ENCODE assay signal across 16 cellular contexts in genomic region chr4:3386486-3386885, GRCh38. TPM values are rescaled to one million over a fixed set of nuclear protein-coding genes. Genes with fewer than 3 reads are reported as not detected.
DNase-seq lines count a peak whose midpoint lies in the region; ATAC-seq and TF ChIP-seq lines count a peak whose summit lies in the region.
"Had no signal": no experiment of that assay in that cellular context is flagged by ENCODE, and none has a peak within 500 bp of the region (broad histone marks: within the 10 kb centered on the region; RNA-seq: fewer than 3 reads in every experiment).

No MANE protein-coding gene starts in this region.

- no peaks in the 10 kb centered on the region for H3K27me3 ChIP-seq in Panc1 (ENCODE audit: control insufficient read depth, insufficient read depth, low read length)
- no peaks in the 10 kb centered on the region for H3K27me3 ChIP-seq in lower lobe of right lung (ENCODE audit: low read depth)
- no peaks in the 10 kb centered on the region for H3K27me3 ChIP-seq in trophoblast cell (ENCODE audit: insufficient read depth, low read length)
- no peaks in the 10 kb centered on the region for H3K27me3 ChIP-seq in osteoblast (ENCODE audit: insufficient read depth, low read length)

- H4K91ac ChIP-seq in trophoblast cell (ENCODE audit: low read depth, low read length), result no peak overlapping the region

- H3K79me2 ChIP-seq in trophoblast cell (ENCODE audit: control insufficient read depth, insufficient read depth, low read length, poor library complexity), result peaks cover 1% of the 10 kb centered on the region
- peaks cover 3% of the 10 kb centered on the region for H3K79me2 ChIP-seq in osteoblast (ENCODE audit: insufficient read depth, low read length)

- H2BK12ac ChIP-seq in trophoblast cell (ENCODE audit: low read length), result no peak overlapping the region

- no peak for ATAC-seq in Panc1
- ATAC-seq in lower lobe of right lung, result no peak
- no peak for ATAC-seq in GM21515 (IDR thresholded peaks at IDR 0.05; ENCODE audit: unreplicated experiment)
- ATAC-seq: activated CD4-positive, CD25-positive, alpha-beta regulatory T cell treated with anti-CD3 and anti-CD28 coated beads, Interleukin-2, amount 50 U/mL, for 24 hours had no signal

- H3K4me2 ChIP-seq in trophoblast cell (ENCODE audit: low read length) (no peak overlapping the region), osteoblast (ENCODE audit: insufficient read depth, low read length) (no peak overlapping the region)

- H3K27me3 Mint-ChIP-seq in dendritic cell treated with granulocyte-macrophage colony-stimulating factor and Interleukin-4, amounts not matched to agents 40 ng/mL and 50 ng/mL, for 4 days, result no peaks in the 10 kb centered on the region
- H3K27me3 Mint-ChIP-seq in type B pancreatic cell, result peaks cover 3% of the 10 kb centered on the region
- H3K27me3 Mint-ChIP-seq: stimulated activated naive CD8-positive, alpha-beta T cell treated with anti-CD3 and anti-CD28 coated beads, Interleukin-15, Interleukin-2, amounts not matched to agents 100 ng/mL and 50 ng/mL, for 24 hours had no signal

- H3K36me3 ChIP-seq in Panc1 (ENCODE audit: control insufficient read depth, insufficient read depth, low read length) (no peaks in the 10 kb centered on the region), lower lobe of right lung (no peaks in the 10 kb centered on the region), trophoblast cell (ENCODE audit: control insufficient read depth in 1 of 2, insufficient read depth in 2 of 2, low read length in 2 of 2) (no peaks in the 10 kb centered on the region), osteoblast (ENCODE audit: insufficient read depth, low read length) (no peaks in the 10 kb centered on the region)

- no peak for TF ChIP-seq CTCF in Panc1 (IDR thresholded peaks at IDR 0.05)
- TF ChIP-seq CTCF in lower lobe of right lung (IDR thresholded peaks at IDR 0.05), result no peak
- TF ChIP-seq CTCF in type B pancreatic cell (conservative IDR thresholded peaks at IDR 0.05), result no peak
- TF ChIP-seq CTCF in osteoblast (IDR thresholded peaks at IDR 0.05; ENCODE audit: extremely low read depth, low read depth, low read length), result no peak

- no peak overlapping the region for H3K4ac ChIP-seq in trophoblast cell (ENCODE audit: low read depth, low read length)

- no peak overlapping the region for H2BK5ac ChIP-seq in trophoblast cell (ENCODE audit: low read depth, low read length, poor library complexity)

- in situ Hi-C loops in Panc1 (cut with HindIII; ENCODE audit: low pct_unique_long_range_greater_than_20kb, low sequenced_read_pairs), result no loop called here

- H3K27ac Mint-ChIP-seq in dendritic cell treated with granulocyte-macrophage colony-stimulating factor and Interleukin-4, amounts not matched to agents 40 ng/mL and 50 ng/mL, for 4 days, result peak overlapping the region; percentile 98
- peak overlapping the region; percentile 94 for H3K27ac Mint-ChIP-seq in type B pancreatic cell
- H3K27ac Mint-ChIP-seq: stimulated activated naive CD8-positive, alpha-beta T cell treated with anti-CD3 and anti-CD28 coated beads, Interleukin-15, Interleukin-2, amounts not matched to agents 100 ng/mL and 50 ng/mL, for 24 hours had no signal

- H4K20me1 ChIP-seq in osteoblast (ENCODE audit: insufficient read depth, low read length), result no peaks in the 10 kb centered on the region

- DNase-seq in Panc1 (ENCODE audit: low read depth, low spot score), result no peak
- no peak for DNase-seq in lower lobe of right lung
- no peak for DNase-seq in type B pancreatic cell (ENCODE audit: extremely low spot score, unreplicated experiment)
- no peak for DNase-seq in NOMO-1 treated with DMSO at 0.1 percent for 48 hours (lab: John Stamatoyannopoulos, UW; ENCODE audit: unreplicated experiment)
- DNase-seq in trophoblast cell, result no peak
- no peak for DNase-seq in osteoblast (ENCODE audit: insufficient read length, low spot score, missing footprints)
- DNase-seq: activated gamma-delta T cell, amniotic stem cell, IMR-90, MM.1S, NCI-H446 had no signal

- intact Hi-C loops in Panc1 (cut with micrococcal nuclease; ENCODE audit: unreplicated experiment), result no loop called here
- intact Hi-C loops in dendritic cell treated with granulocyte-macrophage colony-stimulating factor and Interleukin-4, amounts not matched to agents 40 ng/mL and 50 ng/mL, for 4 days (cut with micrococcal nuclease), result no loop called here
- intact Hi-C loops in lower lobe of right lung (cut with DNase I), result no loop called here

- peaks cover 94% of the 10 kb centered on the region for H3K4me1 Mint-ChIP-seq in dendritic cell treated with granulocyte-macrophage colony-stimulating factor and Interleukin-4, amounts not matched to agents 40 ng/mL and 50 ng/mL, for 4 days (ENCODE audit: low read depth)
- H3K4me1 Mint-ChIP-seq in type B pancreatic cell (ENCODE audit: unreplicated experiment), result peaks cover 50% of the 10 kb centered on the region

- POLR2A ChIA-PET in Panc1 (lab: Charles Lee), result no interaction called here

- TSS peak; percentile 65 for BruUV-seq in Panc1 (replicated peaks; lab: Mats Ljungman, UMichigan)

- H3K4me1 ChIP-seq in Panc1 (ENCODE audit: control insufficient read depth, insufficient read depth, low read length), result peaks cover 20% of the 10 kb centered on the region
- peaks cover 61% of the 10 kb centered on the region for H3K4me1 ChIP-seq in lower lobe of right lung
- H3K4me1 ChIP-seq in trophoblast cell (ENCODE audit: control insufficient read depth in 1 of 2, insufficient read depth in 2 of 2, low read length in 2 of 2), result peaks cover 9 to 21% of the 10 kb centered on the region in 2 experiments
- H3K4me1 ChIP-seq in osteoblast (ENCODE audit: insufficient read depth, low read length), result peaks cover 24% of the 10 kb centered on the region

- no peak overlapping the region for H4K12ac ChIP-seq in trophoblast cell (ENCODE audit: low read depth, low read length)

- peak overlapping the region; percentile 86 for H3K27ac ChIP-seq in Panc1 (ENCODE audit: low read length)
- H3K27ac ChIP-seq in lower lobe of right lung, result peak overlapping the region; percentile 90
- H3K27ac ChIP-seq in trophoblast cell (ENCODE audit: low read depth, low read length), result no peak overlapping the region
- no peak overlapping the region for H3K27ac ChIP-seq in osteoblast (ENCODE audit: low read depth, low read length)

- no peak overlapping the region for H3K18ac ChIP-seq in trophoblast cell (ENCODE audit: low read length)

- no peak overlapping the region for H2BK120ac ChIP-seq in trophoblast cell (ENCODE audit: insufficient read depth, low read length, poor library complexity)

- no peaks in the 10 kb centered on the region for H3K79me1 ChIP-seq in trophoblast cell (ENCODE audit: low read length)

- H3K4me3 ChIP-seq in Panc1 (ENCODE audit: low read depth in 2 of 2, low read length in 2 of 2) (peak overlapping the region; percentile 37 to 64), lower lobe of right lung (peak overlapping the region; percentile 47), trophoblast cell (ENCODE audit: low read depth, low read length) (no peak overlapping the region), osteoblast (ENCODE audit: insufficient read depth, low read length) (no peak overlapping the region)

- no peak overlapping the region for H3K9ac ChIP-seq in trophoblast cell (ENCODE audit: low read length)

- WGBS in trophoblast cell (ENCODE audit: extremely low coverage, insufficient coverage, insufficient read length), result no CpG with 5 or more reads among the region's 9 CpGs

- H4K8ac ChIP-seq in trophoblast cell (ENCODE audit: low read depth, low read length), result no peak overlapping the region

- H2AFZ ChIP-seq in trophoblast cell (ENCODE audit: insufficient read depth, low read length, poor library complexity) (no peak overlapping the region), osteoblast (ENCODE audit: low read length) (no peak overlapping the region)

- no peak overlapping the region for H2AK5ac ChIP-seq in trophoblast cell (ENCODE audit: low read length)

- H3K4me3 Mint-ChIP-seq in dendritic cell treated with granulocyte-macrophage colony-stimulating factor and Interleukin-4, amounts not matched to agents 40 ng/mL and 50 ng/mL, for 4 days, result peak overlapping the region; percentile 27
- peak overlapping the region; percentile 69 for H3K4me3 Mint-ChIP-seq in type B pancreatic cell
- H3K4me3 Mint-ChIP-seq: stimulated activated naive CD8-positive, alpha-beta T cell treated with anti-CD3 and anti-CD28 coated beads, Interleukin-15, Interleukin-2, amounts not matched to agents 100 ng/mL and 50 ng/mL, for 24 hours had no signal

- peaks cover 21% of the 10 kb centered on the region for H3K36me3 Mint-ChIP-seq in dendritic cell treated with granulocyte-macrophage colony-stimulating factor and Interleukin-4, amounts not matched to agents 40 ng/mL and 50 ng/mL, for 4 days (ENCODE audit: low read depth)
- peaks cover 10% of the 10 kb centered on the region for H3K36me3 Mint-ChIP-seq in type B pancreatic cell

- no peak overlapping the region for H3K14ac ChIP-seq in trophoblast cell (ENCODE audit: low read length)

- no peak overlapping the region for H3K23ac ChIP-seq in trophoblast cell (ENCODE audit: low read length)

- no peaks in the 10 kb centered on the region for H3K9me3 ChIP-seq in Panc1 (ENCODE audit: control insufficient read depth, insufficient read depth, low read depth, low read length)
- no peaks in the 10 kb centered on the region for H3K9me3 ChIP-seq in lower lobe of right lung
- H3K9me3 ChIP-seq in trophoblast cell (ENCODE audit: insufficient read depth, low read depth, low read length), result no peaks in the 10 kb centered on the region
- no peaks in the 10 kb centered on the region for H3K9me3 ChIP-seq in osteoblast (ENCODE audit: low read depth, low read length)

- peaks cover 4% of the 10 kb centered on the region for H3K9me3 Mint-ChIP-seq in dendritic cell treated with granulocyte-macrophage colony-stimulating factor and Interleukin-4, amounts not matched to agents 40 ng/mL and 50 ng/mL, for 4 days
- no peaks in the 10 kb centered on the region for H3K9me3 Mint-ChIP-seq in type B pancreatic cell
- H3K9me3 Mint-ChIP-seq: stimulated activated naive CD8-positive, alpha-beta T cell treated with anti-CD3 and anti-CD28 coated beads, Interleukin-15, Interleukin-2, amounts not matched to agents 100 ng/mL and 50 ng/mL, for 24 hours had no signal

- CTCF ChIA-PET in Panc1 (lab: Charles Lee), result no interaction called here

RNA-seq across cellular contexts. Expression of gene HGFAC, which starts 55.3 kb away (rescaled TPM):
- total RNA-seq in Panc1 (2021; ENCODE audit: unreplicated experiment), result 0.59 TPM
- 0.55 TPM for polyA plus RNA-seq in Panc1 (2012; ENCODE audit: insufficient read length)
- 1.0 TPM for total RNA-seq in lower lobe of right lung
- total RNA-seq in type B pancreatic cell (ENCODE audit: low replicate concordance), result 1.2 and 2.4 TPM in 2 replicates
- polyA plus RNA-seq in trophoblast cell (2013), result 0.40 and 0.51 TPM in 2 replicates
- total RNA-seq in osteoblast, result not detected in 2 replicates
- total RNA-seq: IMR-90; T-helper 2 cell treated with Interferon-gamma antibody and Interleukin-4, amounts not matched to agents 100 ng/mL and 5 ng/mL, for 36 hours had no signal

Comparison
In these comparisons a context has a peak if more than half of its experiments do, and no peak if none do; other contexts are left out.
1. H3K27ac ChIP-seq: peak in Panc1 (single experiment) and lower lobe of right lung (single experiment); none in trophoblast cell (single experiment) and osteoblast (single experiment).
2. H3K4me3 ChIP-seq: peak in Panc1 (2 of 2) and lower lobe of right lung (single experiment); none in trophoblast cell (single experiment) and osteoblast (single experiment).